In the genomic region with DNA sequence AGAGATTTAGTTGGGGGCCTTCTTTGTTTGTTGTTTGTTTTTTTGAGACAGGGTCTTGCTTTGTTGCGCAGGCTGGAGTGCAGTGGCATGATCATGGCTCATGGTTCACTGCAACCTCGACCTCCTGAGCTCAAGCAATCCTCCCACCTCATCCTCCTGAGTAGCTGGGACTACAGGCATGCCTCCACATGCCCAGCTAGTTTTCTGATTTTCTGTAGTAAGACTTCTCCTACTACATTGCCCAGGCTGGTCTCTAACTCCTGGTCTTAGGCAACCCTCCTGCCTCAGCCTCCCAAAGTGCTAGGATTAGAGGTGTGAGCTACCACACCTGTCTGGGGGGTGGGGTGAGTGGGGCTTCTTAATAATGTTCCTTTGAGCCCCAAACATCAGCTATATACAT, we compare ENCODE assay signal across 1 cellular context.
TF ChIP-seq lines count a peak whose summit lies in the region.

No MANE protein-coding gene starts in this region.

TF ChIP-seq in GM23338, 12 proteins besides CTCF, POLR2A, EP300 and RAD21 (continued from another document):
- TF ChIP-seq, protein P1, sequence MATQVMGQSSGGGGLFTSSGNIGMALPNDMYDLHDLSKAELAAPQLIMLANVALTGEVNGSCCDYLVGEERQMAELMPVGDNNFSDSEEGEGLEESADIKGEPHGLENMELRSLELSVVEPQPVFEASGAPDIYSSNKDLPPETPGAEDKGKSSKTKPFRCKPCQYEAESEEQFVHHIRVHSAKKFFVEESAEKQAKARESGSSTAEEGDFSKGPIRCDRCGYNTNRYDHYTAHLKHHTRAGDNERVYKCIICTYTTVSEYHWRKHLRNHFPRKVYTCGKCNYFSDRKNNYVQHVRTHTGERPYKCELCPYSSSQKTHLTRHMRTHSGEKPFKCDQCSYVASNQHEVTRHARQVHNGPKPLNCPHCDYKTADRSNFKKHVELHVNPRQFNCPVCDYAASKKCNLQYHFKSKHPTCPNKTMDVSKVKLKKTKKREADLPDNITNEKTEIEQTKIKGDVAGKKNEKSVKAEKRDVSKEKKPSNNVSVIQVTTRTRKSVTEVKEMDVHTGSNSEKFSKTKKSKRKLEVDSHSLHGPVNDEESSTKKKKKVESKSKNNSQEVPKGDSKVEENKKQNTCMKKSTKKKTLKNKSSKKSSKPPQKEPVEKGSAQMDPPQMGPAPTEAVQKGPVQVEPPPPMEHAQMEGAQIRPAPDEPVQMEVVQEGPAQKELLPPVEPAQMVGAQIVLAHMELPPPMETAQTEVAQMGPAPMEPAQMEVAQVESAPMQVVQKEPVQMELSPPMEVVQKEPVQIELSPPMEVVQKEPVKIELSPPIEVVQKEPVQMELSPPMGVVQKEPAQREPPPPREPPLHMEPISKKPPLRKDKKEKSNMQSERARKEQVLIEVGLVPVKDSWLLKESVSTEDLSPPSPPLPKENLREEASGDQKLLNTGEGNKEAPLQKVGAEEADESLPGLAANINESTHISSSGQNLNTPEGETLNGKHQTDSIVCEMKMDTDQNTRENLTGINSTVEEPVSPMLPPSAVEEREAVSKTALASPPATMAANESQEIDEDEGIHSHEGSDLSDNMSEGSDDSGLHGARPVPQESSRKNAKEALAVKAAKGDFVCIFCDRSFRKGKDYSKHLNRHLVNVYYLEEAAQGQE (IDR thresholded peaks at IDR 0.05; ENCODE audit: unreplicated experiment), result no peak
- TF ChIP-seq EZH2 (IDR thresholded peaks at IDR 0.05; ENCODE audit: low read depth, unreplicated experiment), result no peak
